In the genomic region with DNA sequence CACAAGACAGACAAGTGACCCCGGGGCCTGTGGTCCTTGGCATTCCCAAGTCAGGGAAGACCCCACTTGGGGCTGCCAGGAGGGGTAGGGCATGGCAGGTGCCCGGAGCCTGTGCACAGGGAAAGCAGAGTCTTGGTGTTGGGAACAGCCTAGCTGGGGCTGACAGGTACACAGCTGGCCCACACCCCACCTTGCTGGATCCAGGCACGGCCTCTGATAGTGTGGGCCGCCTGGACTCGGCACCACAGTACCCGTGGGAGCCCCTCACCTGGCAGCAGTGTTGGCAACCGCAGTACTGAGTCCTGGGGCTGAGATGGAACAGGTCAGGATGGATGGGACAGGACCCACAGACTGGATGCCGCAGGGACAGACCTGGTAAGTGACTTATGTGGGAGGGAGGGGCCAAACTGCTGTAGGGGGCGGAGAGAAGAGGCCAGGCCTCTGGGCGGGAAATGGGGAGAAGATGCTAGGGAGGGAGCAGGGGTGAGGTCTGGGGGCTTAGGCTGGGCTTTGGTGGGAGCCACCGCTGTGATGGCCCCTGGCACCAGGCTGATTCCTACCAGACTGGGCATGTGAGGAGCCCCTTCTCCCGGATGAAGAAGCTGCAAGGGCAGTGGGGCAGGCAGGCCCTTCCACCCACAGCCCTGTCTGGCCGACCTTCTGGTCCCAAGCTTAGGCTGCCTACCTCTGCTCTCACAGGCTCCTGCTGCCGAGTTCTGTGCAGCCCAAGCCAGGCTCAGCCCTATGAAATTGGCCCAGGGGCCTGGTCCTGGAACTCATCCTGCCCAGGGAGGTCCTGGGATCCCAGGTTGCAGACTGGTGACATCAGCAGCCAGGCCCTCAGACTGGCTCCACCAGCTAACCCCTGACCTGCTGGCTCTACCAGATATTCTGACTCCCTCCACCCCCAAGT, we compare ENCODE assay signal across 1 cellular context.
TF ChIP-seq lines count a peak whose summit lies in the region.

Gene TGM1 (minus strand): TSS at position 357 of the 913 bp plus-strand sequence. CDS start 825 bp downstream, outside the sequence.

TF ChIP-seq in HepG2, 621 proteins besides CTCF, POLR2A, EP300 and RAD21:
- TF ChIP-seq EEA1 (CRISPR knock-in tag; IDR thresholded peaks at IDR 0.05; ENCODE audit: borderline replicate concordance) (0 out of 2 replicates have a peak, but pooled peaks have one; percentile 67), MXD3 (CRISPR knock-in tag; IDR thresholded peaks at IDR 0.05) (0 out of 2 replicates have a peak, but pooled peaks have one; percentile 23), EED (CRISPR knock-in tag; IDR thresholded peaks at IDR 0.05) (0 out of 2 replicates have a peak, but pooled peaks have one; percentile 34), AGO2 (optimal IDR thresholded peaks at IDR 0.05; ENCODE audit: low read depth, low read length) (peak; percentile 51), STAT5B (CRISPR knock-in tag; IDR thresholded peaks at IDR 0.05) (no peak), ZNF605 (CRISPR knock-in tag; IDR thresholded peaks at IDR 0.05) (no peak), POLR2AphosphoS2 (IDR thresholded peaks at IDR 0.05; ENCODE audit: low read depth, low read length) (no peak), FOXA1 (IDR thresholded peaks at IDR 0.05) (no peak), FOXA1 (CRISPR knock-in tag; IDR thresholded peaks at IDR 0.05) (no peak), ZNF883 (CRISPR knock-in tag; IDR thresholded peaks at IDR 0.05; ENCODE audit: not compliant biosample characterization) (peak; percentile 62), IKZF1 (IDR thresholded peaks at IDR 0.05) (0 out of 2 replicates have a peak, but pooled peaks have one; percentile 43), MEIS1 (CRISPR knock-in tag; IDR thresholded peaks at IDR 0.05; ENCODE audit: borderline replicate concordance) (0 out of 2 replicates have a peak, but pooled peaks have one; percentile 33), SMAD9 (CRISPR knock-in tag; IDR thresholded peaks at IDR 0.05) (no peak), SALL1 (CRISPR knock-in tag; IDR thresholded peaks at IDR 0.05) (no peak)
- TF ChIP-seq, protein P1, sequence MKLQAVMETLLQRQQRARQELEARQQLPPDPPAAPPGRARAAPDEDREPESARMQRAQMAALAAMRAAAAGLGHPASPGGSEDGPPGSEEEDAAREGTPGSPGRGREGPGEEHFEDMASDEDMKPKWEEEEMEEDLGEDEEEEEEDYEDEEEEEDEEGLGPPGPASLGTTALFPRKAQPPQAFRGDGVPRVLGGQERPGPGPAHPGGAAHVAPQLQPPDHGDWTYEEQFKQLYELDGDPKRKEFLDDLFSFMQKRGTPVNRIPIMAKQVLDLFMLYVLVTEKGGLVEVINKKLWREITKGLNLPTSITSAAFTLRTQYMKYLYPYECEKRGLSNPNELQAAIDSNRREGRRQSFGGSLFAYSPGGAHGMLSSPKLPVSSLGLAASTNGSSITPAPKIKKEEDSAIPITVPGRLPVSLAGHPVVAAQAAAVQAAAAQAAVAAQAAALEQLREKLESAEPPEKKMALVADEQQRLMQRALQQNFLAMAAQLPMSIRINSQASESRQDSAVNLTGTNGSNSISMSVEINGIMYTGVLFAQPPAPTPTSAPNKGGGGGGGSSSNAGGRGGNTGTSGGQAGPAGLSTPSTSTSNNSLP (IDR thresholded peaks at IDR 0.05; ENCODE audit: low read depth, low read length), result no peak
